9 cellular contexts compared by ENCODE assay signal in the genomic region with DNA sequence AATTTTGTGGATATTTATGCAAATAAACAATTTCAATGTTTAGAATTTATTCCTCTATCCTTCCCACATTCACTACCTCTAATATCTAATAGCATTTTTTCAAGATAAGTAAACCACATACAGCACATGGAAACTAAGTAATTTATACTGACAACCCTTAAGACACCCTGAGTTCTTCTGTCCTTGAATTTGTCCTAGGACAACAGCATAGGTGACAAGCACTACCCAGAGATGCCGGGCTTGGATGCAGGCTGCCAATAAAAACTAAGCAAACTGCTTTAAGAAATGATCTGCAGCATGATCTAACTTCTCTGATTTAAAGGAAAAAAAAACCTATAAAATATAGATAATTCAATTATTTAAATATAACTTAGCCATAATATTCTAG. TPM values are rescaled to one million over a fixed set of nuclear protein-coding genes. Genes with fewer than 3 reads are reported as not detected.
A peak's percentile ranks its signal among the peaks of the same experiment; 100 is the strongest.
DNase-seq lines count a peak whose midpoint lies in the region; ATAC-seq and TF ChIP-seq lines count a peak whose summit lies in the region.
"Had no signal": no experiment of that assay in that cellular context is flagged by ENCODE, and none has a peak within 500 bp of the region (broad histone marks: within the 10 kb centered on the region; RNA-seq: fewer than 3 reads in every experiment).

No MANE protein-coding gene starts in this region.

- H3K36me3 Mint-ChIP-seq in activated T-helper 17 cell treated with anti-CD3 and anti-CD28 coated beads, Interleukin-2, amount 50 U/mL, for 72 hours (ENCODE audit: low read depth): peaks cover 5% of the 10 kb centered on the region
- H3K36me3 Mint-ChIP-seq in stimulated activated naive B cell treated with anti-CD40 and anti-IgM and Interleukin-4, amounts not matched to agents 10 μg/mL and 1 μg/mL and 100 μg/mL, for 72 hours: peaks cover 0 to 2% of the 10 kb centered on the region in 2 donors

- peak overlapping the region; percentile 62 to 66 for H3K27ac ChIP-seq in right atrium auricular region

- no peaks in the 10 kb centered on the region for H3K27me3 Mint-ChIP-seq in activated T-helper 17 cell treated with anti-CD3 and anti-CD28 coated beads, Interleukin-2, amount 50 U/mL, for 72 hours
- no peaks in the 10 kb centered on the region for H3K27me3 Mint-ChIP-seq in stimulated activated naive B cell treated with anti-CD40 and anti-IgM and Interleukin-4, amounts not matched to agents 10 μg/mL and 1 μg/mL and 100 μg/mL, for 72 hours

- DNase-seq in HT-29 (ENCODE audit: low spot score): peak; percentile 61
- no peak for DNase-seq in right atrium auricular region (ENCODE audit: low spot score)
- no peak for DNase-seq in stimulated activated naive B cell treated with anti-CD40 and anti-IgM and Interleukin-4, amounts not matched to agents 10 μg/mL and 1 μg/mL and 100 μg/mL, for 72 hours
- DNase-seq in NCI-H1092 (lab: John Stamatoyannopoulos, UW): no peak
- DNase-seq in midbrain (lab: John Stamatoyannopoulos, UW): no peak
- DNase-seq: effector CD8-positive, alpha-beta T cell had no signal

- H3K4me3 ChIP-seq in right atrium auricular region: peak overlapping the region; percentile 30 to 46

- no peaks in the 10 kb centered on the region for H3K9me3 ChIP-seq in right atrium auricular region

- H3K4me1 Mint-ChIP-seq in activated T-helper 17 cell treated with anti-CD3 and anti-CD28 coated beads, Interleukin-2, amount 50 U/mL, for 72 hours: peaks cover 35% of the 10 kb centered on the region
- peaks cover 20 to 53% of the 10 kb centered on the region in 2 donors for H3K4me1 Mint-ChIP-seq in stimulated activated naive B cell treated with anti-CD40 and anti-IgM and Interleukin-4, amounts not matched to agents 10 μg/mL and 1 μg/mL and 100 μg/mL, for 72 hours

- H3K4me1 ChIP-seq in right atrium auricular region: peaks cover 0 to 47% of the 10 kb centered on the region in 2 donors

- TF ChIP-seq CTCF in right atrium auricular region (IDR thresholded peaks at IDR 0.05): no peak

- H3K9me3 Mint-ChIP-seq in activated T-helper 17 cell treated with anti-CD3 and anti-CD28 coated beads, Interleukin-2, amount 50 U/mL, for 72 hours: no peaks in the 10 kb centered on the region
- H3K9me3 Mint-ChIP-seq in stimulated activated naive B cell treated with anti-CD40 and anti-IgM and Interleukin-4, amounts not matched to agents 10 μg/mL and 1 μg/mL and 100 μg/mL, for 72 hours: no peaks in the 10 kb centered on the region

- H3K27ac Mint-ChIP-seq in activated T-helper 17 cell treated with anti-CD3 and anti-CD28 coated beads, Interleukin-2, amount 50 U/mL, for 72 hours: peak overlapping the region; percentile 65
- no peak overlapping the region for H3K27ac Mint-ChIP-seq in stimulated activated naive B cell treated with anti-CD40 and anti-IgM and Interleukin-4, amounts not matched to agents 10 μg/mL and 1 μg/mL and 100 μg/mL, for 72 hours

- H3K36me3 ChIP-seq in right atrium auricular region: no peaks in the 10 kb centered on the region

- no peak for ATAC-seq in activated T-helper 17 cell treated with anti-CD3 and anti-CD28 coated beads, Interleukin-2, amount 50 U/mL, for 72 hours (replicated peaks)
- ATAC-seq in stimulated activated naive B cell treated with anti-CD40 and anti-IgM and Interleukin-4, amounts not matched to agents 10 μg/mL and 1 μg/mL and 100 μg/mL, for 72 hours (replicated peaks): no peak
- ATAC-seq in HG03045 (IDR thresholded peaks at IDR 0.05; ENCODE audit: unreplicated experiment) (no peak), GM21390 (IDR thresholded peaks at IDR 0.05; ENCODE audit: unreplicated experiment) (no peak)

- peak overlapping the region; percentile 77 for H3K4me3 Mint-ChIP-seq in activated T-helper 17 cell treated with anti-CD3 and anti-CD28 coated beads, Interleukin-2, amount 50 U/mL, for 72 hours
- H3K4me3 Mint-ChIP-seq in stimulated activated naive B cell treated with anti-CD40 and anti-IgM and Interleukin-4, amounts not matched to agents 10 μg/mL and 1 μg/mL and 100 μg/mL, for 72 hours: peak overlapping the region; percentile 72 to 74

- no peaks in the 10 kb centered on the region for H3K27me3 ChIP-seq in right atrium auricular region

RNA-seq across cellular contexts. Expression of gene NT5C3A, which starts 22.7 kb away (rescaled TPM):
- 30.6 and 35.6 TPM in 2 replicates for total RNA-seq in HT-29 (2014; rRNA removed; shearing (Covaris generic))
- total RNA-seq in activated T-helper 17 cell treated with anti-CD3 and anti-CD28 coated beads, Interleukin-2, amount 50 U/mL, for 72 hours: 10 to 100 TPM; 35.0 to 35.7 TPM
- total RNA-seq in right atrium auricular region: 10 to 100 TPM; 15.4 to 15.6 TPM
